ENCODE assay signal across 1 cellular context in the genomic region with DNA sequence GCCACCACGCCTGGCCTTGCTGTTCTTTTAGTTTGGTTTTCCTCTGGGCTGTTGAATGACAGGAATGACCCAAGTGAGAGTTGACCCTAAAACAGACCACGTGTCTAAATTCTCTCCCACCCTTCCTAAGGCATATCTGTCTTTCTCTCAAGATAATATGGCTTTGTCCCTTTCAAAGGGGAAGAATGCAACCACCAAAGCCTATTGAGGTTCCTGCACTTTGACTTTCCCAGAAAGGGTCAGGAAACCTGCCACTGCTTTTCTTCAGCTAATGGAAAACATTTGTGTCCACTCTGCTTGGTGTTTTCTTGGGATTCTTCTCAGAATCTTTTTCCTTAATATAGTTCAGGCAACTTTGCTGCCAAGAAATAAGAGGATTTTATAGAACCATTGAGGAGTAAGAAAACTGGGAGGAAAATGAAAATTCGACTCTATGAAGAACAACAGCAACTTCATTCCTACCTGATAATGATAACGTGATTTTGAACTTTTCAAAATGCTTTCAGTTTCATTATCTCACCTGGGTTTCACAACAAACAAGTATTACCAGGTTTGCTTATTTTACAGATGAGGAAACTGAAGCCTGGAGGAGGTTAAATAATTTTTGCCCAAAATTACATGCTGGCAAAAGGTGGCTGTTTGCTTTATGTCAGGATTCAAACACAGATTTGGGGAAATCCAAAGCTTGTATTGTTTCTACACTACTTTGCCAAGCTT.
TF ChIP-seq lines count a peak whose summit lies in the region.

No MANE protein-coding gene starts in this region.

TF ChIP-seq in GM23338, 12 proteins besides CTCF, POLR2A, EP300 and RAD21 (continued from another document):
- no peak for TF ChIP-seq ZNF114 (CRISPR knock-in tag; IDR thresholded peaks at IDR 0.05)
- TF ChIP-seq POLR2AphosphoS5 (IDR thresholded peaks at IDR 0.05; ENCODE audit: low read depth) = no peak
- TF ChIP-seq, protein P1, sequence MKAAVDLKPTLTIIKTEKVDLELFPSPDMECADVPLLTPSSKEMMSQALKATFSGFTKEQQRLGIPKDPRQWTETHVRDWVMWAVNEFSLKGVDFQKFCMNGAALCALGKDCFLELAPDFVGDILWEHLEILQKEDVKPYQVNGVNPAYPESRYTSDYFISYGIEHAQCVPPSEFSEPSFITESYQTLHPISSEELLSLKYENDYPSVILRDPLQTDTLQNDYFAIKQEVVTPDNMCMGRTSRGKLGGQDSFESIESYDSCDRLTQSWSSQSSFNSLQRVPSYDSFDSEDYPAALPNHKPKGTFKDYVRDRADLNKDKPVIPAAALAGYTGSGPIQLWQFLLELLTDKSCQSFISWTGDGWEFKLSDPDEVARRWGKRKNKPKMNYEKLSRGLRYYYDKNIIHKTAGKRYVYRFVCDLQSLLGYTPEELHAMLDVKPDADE (IDR thresholded peaks at IDR 0.05) = no peak
- TF ChIP-seq ZNF331 (CRISPR knock-in tag; IDR thresholded peaks at IDR 0.05; ENCODE audit: low read depth) = no peak
- TF ChIP-seq, protein P2, sequence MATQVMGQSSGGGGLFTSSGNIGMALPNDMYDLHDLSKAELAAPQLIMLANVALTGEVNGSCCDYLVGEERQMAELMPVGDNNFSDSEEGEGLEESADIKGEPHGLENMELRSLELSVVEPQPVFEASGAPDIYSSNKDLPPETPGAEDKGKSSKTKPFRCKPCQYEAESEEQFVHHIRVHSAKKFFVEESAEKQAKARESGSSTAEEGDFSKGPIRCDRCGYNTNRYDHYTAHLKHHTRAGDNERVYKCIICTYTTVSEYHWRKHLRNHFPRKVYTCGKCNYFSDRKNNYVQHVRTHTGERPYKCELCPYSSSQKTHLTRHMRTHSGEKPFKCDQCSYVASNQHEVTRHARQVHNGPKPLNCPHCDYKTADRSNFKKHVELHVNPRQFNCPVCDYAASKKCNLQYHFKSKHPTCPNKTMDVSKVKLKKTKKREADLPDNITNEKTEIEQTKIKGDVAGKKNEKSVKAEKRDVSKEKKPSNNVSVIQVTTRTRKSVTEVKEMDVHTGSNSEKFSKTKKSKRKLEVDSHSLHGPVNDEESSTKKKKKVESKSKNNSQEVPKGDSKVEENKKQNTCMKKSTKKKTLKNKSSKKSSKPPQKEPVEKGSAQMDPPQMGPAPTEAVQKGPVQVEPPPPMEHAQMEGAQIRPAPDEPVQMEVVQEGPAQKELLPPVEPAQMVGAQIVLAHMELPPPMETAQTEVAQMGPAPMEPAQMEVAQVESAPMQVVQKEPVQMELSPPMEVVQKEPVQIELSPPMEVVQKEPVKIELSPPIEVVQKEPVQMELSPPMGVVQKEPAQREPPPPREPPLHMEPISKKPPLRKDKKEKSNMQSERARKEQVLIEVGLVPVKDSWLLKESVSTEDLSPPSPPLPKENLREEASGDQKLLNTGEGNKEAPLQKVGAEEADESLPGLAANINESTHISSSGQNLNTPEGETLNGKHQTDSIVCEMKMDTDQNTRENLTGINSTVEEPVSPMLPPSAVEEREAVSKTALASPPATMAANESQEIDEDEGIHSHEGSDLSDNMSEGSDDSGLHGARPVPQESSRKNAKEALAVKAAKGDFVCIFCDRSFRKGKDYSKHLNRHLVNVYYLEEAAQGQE (IDR thresholded peaks at IDR 0.05; ENCODE audit: unreplicated experiment) = no peak
TF ChIP-seq in GM23338: peak in this region for 0.
